Comparison of ENCODE assay signal across 14 cellular contexts in genomic region chr20:10924628-10925266, GRCh38.
DNase-seq lines count a peak whose midpoint lies in the region; ATAC-seq and TF ChIP-seq lines count a peak whose summit lies in the region.
"Had no signal": no experiment of that assay in that cellular context is flagged by ENCODE, and none has a peak within 500 bp of the region (broad histone marks: within the 10 kb centered on the region; RNA-seq: fewer than 3 reads in every experiment).

No MANE protein-coding gene starts in this region.

- no peaks in the 10 kb centered on the region for H4K20me1 ChIP-seq in OCI-LY7 (ENCODE audit: insufficient read depth, low read length)

- no peak overlapping the region for H3K27ac ChIP-seq in lower lobe of right lung
- H3K27ac ChIP-seq in OCI-LY7 (ENCODE audit: low read depth, low read length, poor library complexity, severe bottlenecking): no peak overlapping the region

- H3K36me3 Mint-ChIP-seq in MCF 10A (ENCODE audit: insufficient read depth, unreplicated experiment): no peaks in the 10 kb centered on the region
- no peaks in the 10 kb centered on the region for H3K36me3 Mint-ChIP-seq in naive thymus-derived CD8-positive, alpha-beta T cell

- no peaks in the 10 kb centered on the region for H3K79me2 ChIP-seq in OCI-LY7 (ENCODE audit: insufficient read depth, low read depth, low read length)

- TF ChIP-seq CTCF in AG09319 (IDR thresholded peaks at IDR 0.05; ENCODE audit: low read depth, low read length) (no peak), MCF 10A (IDR thresholded peaks at IDR 0.05; ENCODE audit: unreplicated experiment) (no peak), lower lobe of right lung (IDR thresholded peaks at IDR 0.05) (no peak), OCI-LY7 (conservative IDR thresholded peaks at IDR 0.05; ENCODE audit: low read length) (no peak)

- BruUV-seq in MCF 10A (replicated peaks; lab: Mats Ljungman, UMichigan) (no TSS peak), OCI-LY7 (replicated peaks; lab: Mats Ljungman, UMichigan) (no TSS peak)

- intact Hi-C loops in MCF 10A (cut with micrococcal nuclease): loop anchor here (5.0 to 10.0 kb wide), 4 partner anchors 62 to 350 kb away; partner anchors contain the start of gene JAG1
- intact Hi-C loops in lower lobe of right lung (cut with DNase I): no loop called here
- intact Hi-C loops in OCI-LY7 (cut with micrococcal nuclease; ENCODE audit: unreplicated experiment): no loop called here

- H3K9me3 Mint-ChIP-seq in MCF 10A (ENCODE audit: unreplicated experiment): no peaks in the 10 kb centered on the region
- H3K9me3 Mint-ChIP-seq in naive thymus-derived CD8-positive, alpha-beta T cell: peaks cover 0 to 5% (median 0%) of the 10 kb centered on the region in 9 donors

- no peak overlapping the region for H3K4me3 Mint-ChIP-seq in MCF 10A (ENCODE audit: unreplicated experiment)
- H3K4me3 Mint-ChIP-seq in naive thymus-derived CD8-positive, alpha-beta T cell: no peak overlapping the region
- H3K4me3 Mint-ChIP-seq: CD4-positive, alpha-beta T cell had no signal

- no peaks in the 10 kb centered on the region for H3K27me3 ChIP-seq in lower lobe of right lung (ENCODE audit: low read depth)

- no peak overlapping the region for H3K4me2 ChIP-seq in OCI-LY7 (ENCODE audit: low read length)

- no peaks in the 10 kb centered on the region for H3K36me3 ChIP-seq in lower lobe of right lung
- H3K36me3 ChIP-seq in OCI-LY7 (ENCODE audit: insufficient read depth, low read length): no peaks in the 10 kb centered on the region

- H3K4me1 ChIP-seq in lower lobe of right lung (peaks cover 5% of the 10 kb centered on the region), OCI-LY7 (ENCODE audit: insufficient read depth, low read length, poor library complexity, severe bottlenecking) (no peaks in the 10 kb centered on the region)

- POLR2A ChIA-PET in MCF 10A (lab: Yijun Ruan, JAX) (interaction anchor here (0.8 to 6.4 kb wide), 10 partner anchors 12 to 260 kb away, joined by 3 to 37 read pairs (median 4); no protein-coding TSS in a partner anchor), OCI-LY7 (lab: Charles Lee) (interaction anchor here (0.9 kb wide), 1 partner anchor 15 kb away, joined by 3 read pairs; no protein-coding TSS in a partner anchor)
- POLR2A ChIA-PET in naive thymus-derived CD8-positive, alpha-beta T cell (lab: Charles Lee): no interaction called here

- H3K4me3 ChIP-seq in lower lobe of right lung (no peak overlapping the region), OCI-LY7 (ENCODE audit: low read depth, low read length, poor library complexity, severe bottlenecking) (no peak overlapping the region)

- CTCF ChIA-PET in MCF 10A (lab: Yijun Ruan, JAX) (interaction anchor here (0.6 to 1.9 kb wide), 6 partner anchors 15 to 253 kb away, joined by 3 to 7 read pairs (median 4); no protein-coding TSS in a partner anchor), OCI-LY7 (lab: Charles Lee; ENCODE audit: unreplicated experiment) (no interaction called here)

- no peak overlapping the region for H2AFZ ChIP-seq in OCI-LY7 (ENCODE audit: low read length)

- H3K9me3 ChIP-seq in lower lobe of right lung (no peaks in the 10 kb centered on the region), OCI-LY7 (ENCODE audit: low read length) (no peaks in the 10 kb centered on the region)

- peaks cover 35% of the 10 kb centered on the region for H3K4me1 Mint-ChIP-seq in MCF 10A (ENCODE audit: insufficient read depth, unreplicated experiment)
- no peaks in the 10 kb centered on the region for H3K4me1 Mint-ChIP-seq in naive thymus-derived CD8-positive, alpha-beta T cell

- no peaks in the 10 kb centered on the region for H3K9me2 ChIP-seq in OCI-LY7 (ENCODE audit: insufficient read depth, low read length)

- DNase-seq in AG09319 (ENCODE audit: extremely low read depth, low read depth) (peak; percentile 85), NCI-H1417 (lab: John Stamatoyannopoulos, UW) (peak; percentile 71 to 96 (median 81)), MCF 10A (ENCODE audit: unreplicated experiment) (peak; percentile 30), lower lobe of right lung (no peak), OCI-LY7 (ENCODE audit: low spot score) (no peak), iPS-NIHi11 (ENCODE audit: low spot score) (no peak)
- no peak for DNase-seq in naive thymus-derived CD8-positive, alpha-beta T cell
- DNase-seq in stimulated activated CD4-positive, alpha-beta T cell treated with anti-CD3 and anti-CD28 coated beads, Interleukin-4, amount 100 ng/mL, for 4 hours: no peak
- DNase-seq: activated CD8-positive, alpha-beta memory T cell treated with anti-CD3 and anti-CD28 coated beads, Interleukin-2, amount 50 U/mL, for 48 hours; CD4-positive, alpha-beta T cell; central memory CD4-positive, alpha-beta T cell; glutamatergic neuron; NCI-H524 treated with DMSO at 0.1 percent for 48 hours; stimulated activated naive CD4-positive, alpha-beta T cell had no signal

- peak; percentile 37 to 59 for ATAC-seq in lower lobe of right lung
- no peak for ATAC-seq in naive thymus-derived CD8-positive, alpha-beta T cell

- peak overlapping the region; percentile 50 for H3K27ac Mint-ChIP-seq in MCF 10A (ENCODE audit: low read depth, unreplicated experiment)
- no peak overlapping the region for H3K27ac Mint-ChIP-seq in naive thymus-derived CD8-positive, alpha-beta T cell
- H3K27ac Mint-ChIP-seq: CD4-positive, alpha-beta T cell had no signal

- H3K27me3 Mint-ChIP-seq in MCF 10A (ENCODE audit: insufficient read depth, unreplicated experiment): no peaks in the 10 kb centered on the region
- H3K27me3 Mint-ChIP-seq in naive thymus-derived CD8-positive, alpha-beta T cell: peaks cover 0 to 7% (median 2%) of the 10 kb centered on the region in 5 donors
- H3K27me3 Mint-ChIP-seq: CD4-positive, alpha-beta T cell had no signal

Comparison
In these comparisons a context has a peak if more than half of its experiments do, and no peak if none do; other contexts are left out.
1. DNase-seq: peak in AG09319 (single experiment), NCI-H1417 (3 of 3) and MCF 10A (single experiment); none in lower lobe of right lung (single experiment), OCI-LY7 (single experiment), naive thymus-derived CD8-positive, alpha-beta T cell (0 of 10), iPS-NIHi11 (single experiment) and stimulated activated CD4-positive, alpha-beta T cell treated with anti-CD3 and anti-CD28 coated beads, Interleukin-4, amount 100 ng/mL, for 4 hours (0 of 2).
2. ATAC-seq: peak in lower lobe of right lung (2 of 2); none in naive thymus-derived CD8-positive, alpha-beta T cell (0 of 2).